29 cellular contexts compared by ENCODE assay signal in genomic region chr9:26169684-26170083, GRCh38.
DNase-seq lines count a peak whose midpoint lies in the region; ATAC-seq, FAIRE-seq and TF ChIP-seq lines count a peak whose summit lies in the region.
"Had no signal": no experiment of that assay in that cellular context is flagged by ENCODE, and none has a peak within 500 bp of the region (broad histone marks: within the 10 kb centered on the region; RNA-seq: fewer than 3 reads in every experiment).

No MANE protein-coding gene starts in this region.

- H3K27ac ChIP-seq in RWPE2 (ENCODE audit: poor library complexity, severe bottlenecking) (no peak overlapping the region), foreskin keratinocyte (no peak overlapping the region)
- H3K27ac ChIP-seq: 22Rv1; BLaER1 treated with 17β-estradiol and CSF1 and Interleukin-3, amounts not matched to agents 10 nM and 100 nM; hepatocyte; spleen; thyroid gland had no signal

- no peak overlapping the region for H3K4me3 ChIP-seq in RWPE2 (ENCODE audit: severe bottlenecking)
- H3K4me3 ChIP-seq: BLaER1 treated with 17β-estradiol and CSF1 and Interleukin-3, amounts not matched to agents 10 nM and 100 nM; hepatocyte; K562; spleen; thyroid gland had no signal

- TF ChIP-seq CTCF in RWPE2 (IDR thresholded peaks at IDR 0.05; ENCODE audit: poor library complexity, severe bottlenecking) = no peak
- TF ChIP-seq CTCF in foreskin keratinocyte (conservative IDR thresholded peaks at IDR 0.05) = no peak

- FAIRE-seq in urothelium cell line (lab: Jason Lieb, UNC) = no peak
- FAIRE-seq: endothelial cell of umbilical vein, GM18507, K562, TTC549 had no signal

- ATAC-seq in RWPE2 (ENCODE audit: low read depth) = peak; percentile 83
- ATAC-seq in foreskin keratinocyte = peak; percentile 85
- ATAC-seq in activated CD4-positive, CD25-positive, alpha-beta regulatory T cell treated with anti-CD3 and anti-CD28 coated beads, Interleukin-2, amount 50 U/mL, for 24 hours = no peak
- ATAC-seq: K562 had no signal

- no peaks in the 10 kb centered on the region for H3K36me3 ChIP-seq in RWPE2 (ENCODE audit: low read depth)
- H3K36me3 ChIP-seq: BLaER1 treated with 17β-estradiol and CSF1 and Interleukin-3, amounts not matched to agents 10 nM and 100 nM; spleen; thyroid gland had no signal

- no peaks in the 10 kb centered on the region for H3K4me1 ChIP-seq in RWPE2 (ENCODE audit: insufficient read depth, poor library complexity, severe bottlenecking)
- peaks cover 30% of the 10 kb centered on the region for H3K4me1 ChIP-seq in foreskin keratinocyte
- H3K4me1 ChIP-seq: BLaER1 treated with 17β-estradiol and CSF1 and Interleukin-3, amounts not matched to agents 10 nM and 100 nM; spleen; thyroid gland had no signal

- H3K27me3 ChIP-seq in RWPE2 (ENCODE audit: insufficient read depth, poor library complexity, severe bottlenecking) (no peaks in the 10 kb centered on the region), foreskin keratinocyte (no peaks in the 10 kb centered on the region)
- H3K27me3 ChIP-seq: BLaER1 treated with 17β-estradiol and CSF1 and Interleukin-3, amounts not matched to agents 10 nM and 100 nM; hepatocyte; spleen; thyroid gland had no signal

- peak; percentile 27 for DNase-seq in DMS53 (lab: John Stamatoyannopoulos, UW)
- DNase-seq in DMS53 treated with DMSO at 0.1 percent for 48 hours (lab: John Stamatoyannopoulos, UW; ENCODE audit: unreplicated experiment) = no peak
- DNase-seq in RWPE2 (ENCODE audit: low spot score) = no peak
- peak; percentile 46 to 63 for DNase-seq in foreskin keratinocyte
- peak; percentile 7 for DNase-seq in urothelium cell line (ENCODE audit: low spot score)
- DNase-seq in activated effector memory CD4-positive, alpha-beta T cell treated with Interleukin-2 at 50 U/mL for 16 hours = no peak
- no peak for DNase-seq in NOMO-1 treated with DMSO at 0.1 percent for 48 hours (lab: John Stamatoyannopoulos, UW; ENCODE audit: unreplicated experiment)
- DNase-seq: activated CD8-positive, alpha-beta memory T cell treated with anti-CD3 and anti-CD28 coated beads for 24 hours; activated naive CD4-positive, alpha-beta T cell; activated T-cell treated with anti-CD3 and anti-CD28 coated beads, Interleukin-2, amount 50 U/mL, for 24 hours; amniotic stem cell; caudate nucleus; GDM1; H9; immature natural killer cell; MV-4-11; nucleus accumbens; Right ventricle myocardium superior; spleen; stimulated activated CD4-positive, alpha-beta T cell treated with anti-CD3 and anti-CD28 coated beads, Interleukin-4, amount 100 ng/mL, for 4 hours; thyroid gland had no signal

- H3K9me3 ChIP-seq in RWPE2 (ENCODE audit: severe bottlenecking) = no peaks in the 10 kb centered on the region
- H3K9me3 ChIP-seq: BLaER1 treated with 17β-estradiol and CSF1 and Interleukin-3, amounts not matched to agents 10 nM and 100 nM; thyroid gland had no signal

Comparison
In these comparisons a context has a peak if more than half of its experiments do, and no peak if none do; other contexts are left out.
1. DNase-seq: peak in DMS53 (single experiment), foreskin keratinocyte (2 of 2) and urothelium cell line (single experiment); none in DMS53 treated with DMSO at 0.1 percent for 48 hours (single experiment), RWPE2 (single experiment), activated effector memory CD4-positive, alpha-beta T cell treated with Interleukin-2 at 50 U/mL for 16 hours (single experiment) and NOMO-1 treated with DMSO at 0.1 percent for 48 hours (single experiment).
2. ATAC-seq: peak in RWPE2 (single experiment) and foreskin keratinocyte (single experiment); none in activated CD4-positive, CD25-positive, alpha-beta regulatory T cell treated with anti-CD3 and anti-CD28 coated beads, Interleukin-2, amount 50 U/mL, for 24 hours (0 of 2).